1 cellular context compared by ENCODE assay signal in the genomic region with DNA sequence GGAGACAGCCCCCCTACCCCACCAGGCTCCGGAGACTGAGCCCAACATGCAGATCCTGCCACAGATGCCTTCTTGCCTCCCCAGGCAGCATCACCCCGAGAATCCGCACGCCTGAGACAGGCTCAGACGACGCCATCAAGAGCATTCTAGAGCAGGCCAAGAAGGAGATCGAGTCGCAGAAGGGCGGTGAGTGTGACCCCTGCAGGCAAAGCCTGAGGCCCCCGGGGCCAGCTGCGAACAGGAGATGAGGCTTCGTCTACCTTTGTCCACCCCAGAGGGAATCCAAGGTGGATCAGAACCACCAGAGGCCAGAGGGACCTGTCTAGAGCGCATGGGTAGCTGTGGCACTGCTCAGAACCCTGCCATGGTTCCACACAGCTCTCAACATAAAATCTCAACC.
TF ChIP-seq lines count a peak whose summit lies in the region.

No MANE protein-coding gene starts in this region.

TF ChIP-seq in H1, 55 proteins besides CTCF, POLR2A, EP300 and RAD21 (continued from another document):
- TF ChIP-seq SIX5 (IDR thresholded peaks at IDR 0.05; ENCODE audit: low read depth, low read length), result no peak
- TF ChIP-seq, protein P1, sequence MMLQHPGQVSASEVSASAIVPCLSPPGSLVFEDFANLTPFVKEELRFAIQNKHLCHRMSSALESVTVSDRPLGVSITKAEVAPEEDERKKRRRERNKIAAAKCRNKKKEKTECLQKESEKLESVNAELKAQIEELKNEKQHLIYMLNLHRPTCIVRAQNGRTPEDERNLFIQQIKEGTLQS (IDR thresholded peaks at IDR 0.05; ENCODE audit: insufficient read depth, low read depth, low read length), result no peak
- TF ChIP-seq CBX8 (IDR thresholded peaks at IDR 0.05; ENCODE audit: borderline replicate concordance, low read depth, low read length), result no peak
- TF ChIP-seq, protein P2, sequence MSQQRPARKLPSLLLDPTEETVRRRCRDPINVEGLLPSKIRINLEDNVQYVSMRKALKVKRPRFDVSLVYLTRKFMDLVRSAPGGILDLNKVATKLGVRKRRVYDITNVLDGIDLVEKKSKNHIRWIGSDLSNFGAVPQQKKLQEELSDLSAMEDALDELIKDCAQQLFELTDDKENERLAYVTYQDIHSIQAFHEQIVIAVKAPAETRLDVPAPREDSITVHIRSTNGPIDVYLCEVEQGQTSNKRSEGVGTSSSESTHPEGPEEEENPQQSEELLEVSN (IDR thresholded peaks at IDR 0.05), result no peak
- no peak for TF ChIP-seq KDM4A (IDR thresholded peaks at IDR 0.05; ENCODE audit: low read depth, low read length, severe bottlenecking)
- TF ChIP-seq GTF2F1 (IDR thresholded peaks at IDR 0.05; ENCODE audit: borderline replicate concordance, low read depth, low read length), result no peak
- TF ChIP-seq TAF7 (optimal IDR thresholded peaks at IDR 0.05; ENCODE audit: borderline replicate concordance, low read depth, low read length), result no peak
- TF ChIP-seq PHF8 (conservative IDR thresholded peaks at IDR 0.05; ENCODE audit: low read depth, low read length), result no peak
- TF ChIP-seq CTBP2 (IDR thresholded peaks at IDR 0.05; ENCODE audit: borderline replicate concordance, insufficient read depth, insufficient read length, low read length), result no peak
- TF ChIP-seq FOSL1 (IDR thresholded peaks at IDR 0.05; ENCODE audit: insufficient read depth, low read depth, low read length), result no peak
